Comparison of ENCODE assay signal across 1 cellular context in the genomic region with DNA sequence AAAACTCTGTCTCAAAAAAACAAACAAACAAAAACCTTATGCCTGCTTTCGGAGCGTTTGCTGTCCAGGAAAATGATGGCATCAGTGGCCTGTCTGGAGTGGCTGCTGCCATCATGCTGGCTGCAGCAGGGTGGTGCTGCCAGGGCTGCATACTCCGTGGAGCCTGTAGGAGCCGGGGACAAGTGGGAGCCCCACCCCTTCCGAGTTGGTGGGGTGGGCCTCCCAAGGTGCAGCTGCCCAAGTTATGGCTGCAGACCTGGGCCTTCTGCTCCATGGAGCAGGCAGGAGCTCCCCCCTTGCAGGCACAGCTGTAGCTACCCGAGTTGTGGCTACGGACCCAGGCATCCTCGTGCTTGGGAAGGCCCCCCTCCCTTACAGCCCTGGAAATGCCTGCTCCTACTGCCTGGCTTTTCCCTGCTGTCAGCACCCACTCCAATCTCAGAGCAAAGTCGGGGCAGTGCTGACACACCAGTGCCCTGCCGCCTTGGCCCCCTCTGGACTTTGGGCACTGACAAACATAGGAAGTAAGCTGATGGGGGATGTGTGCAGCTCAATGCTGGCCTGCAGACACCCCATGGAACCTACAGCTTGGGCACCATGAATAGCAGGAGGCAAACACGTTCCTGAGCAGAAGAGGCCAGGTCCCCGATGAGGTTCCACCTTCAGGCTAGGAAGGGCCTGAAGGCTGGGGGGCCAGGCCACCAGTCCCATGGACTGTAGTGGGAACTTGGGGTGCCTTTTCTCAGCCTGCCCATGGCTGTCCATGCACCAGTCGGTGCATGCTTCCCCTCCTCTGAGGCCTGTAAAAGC.
A peak's percentile ranks its signal among the peaks of the same experiment; 100 is the strongest.
TF ChIP-seq lines count a peak whose summit lies in the region.

No MANE protein-coding gene starts in this region.

TF ChIP-seq in HepG2, 621 proteins besides CTCF, POLR2A, EP300 and RAD21 (continued from another document and continues in another):
- TF ChIP-seq, protein P1, sequence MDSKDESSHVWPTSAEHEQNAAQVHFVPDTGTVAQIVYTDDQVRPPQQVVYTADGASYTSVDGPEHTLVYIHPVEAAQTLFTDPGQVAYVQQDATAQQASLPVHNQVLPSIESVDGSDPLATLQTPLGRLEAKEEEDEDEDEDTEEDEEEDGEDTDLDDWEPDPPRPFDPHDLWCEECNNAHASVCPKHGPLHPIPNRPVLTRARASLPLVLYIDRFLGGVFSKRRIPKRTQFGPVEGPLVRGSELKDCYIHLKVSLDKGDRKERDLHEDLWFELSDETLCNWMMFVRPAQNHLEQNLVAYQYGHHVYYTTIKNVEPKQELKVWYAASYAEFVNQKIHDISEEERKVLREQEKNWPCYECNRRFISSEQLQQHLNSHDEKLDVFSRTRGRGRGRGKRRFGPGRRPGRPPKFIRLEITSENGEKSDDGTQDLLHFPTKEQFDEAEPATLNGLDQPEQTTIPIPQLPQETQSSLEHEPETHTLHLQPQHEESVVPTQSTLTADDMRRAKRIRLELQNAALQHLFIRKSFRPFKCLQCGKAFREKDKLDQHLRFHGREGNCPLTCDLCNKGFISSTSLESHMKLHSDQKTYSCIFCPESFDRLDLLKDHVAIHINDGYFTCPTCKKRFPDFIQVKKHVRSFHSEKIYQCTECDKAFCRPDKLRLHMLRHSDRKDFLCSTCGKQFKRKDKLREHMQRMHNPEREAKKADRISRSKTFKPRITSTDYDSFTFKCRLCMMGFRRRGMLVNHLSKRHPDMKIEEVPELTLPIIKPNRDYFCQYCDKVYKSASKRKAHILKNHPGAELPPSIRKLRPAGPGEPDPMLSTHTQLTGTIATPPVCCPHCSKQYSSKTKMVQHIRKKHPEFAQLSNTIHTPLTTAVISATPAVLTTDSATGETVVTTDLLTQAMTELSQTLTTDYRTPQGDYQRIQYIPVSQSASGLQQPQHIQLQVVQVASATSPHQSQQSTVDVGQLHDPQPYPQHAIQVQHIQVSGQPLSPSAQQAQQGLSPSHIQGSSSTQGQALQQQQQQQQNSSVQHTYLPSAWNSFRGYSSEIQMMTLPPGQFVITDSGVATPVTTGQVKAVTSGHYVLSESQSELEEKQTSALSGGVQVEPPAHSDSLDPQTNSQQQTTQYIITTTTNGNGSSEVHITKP (CRISPR knock-in tag; IDR thresholded peaks at IDR 0.05; ENCODE audit: low read depth) = peak; percentile 62; the same call in 1 of the 2 replicates
- TF ChIP-seq MAFK (conservative IDR thresholded peaks at IDR 0.05 in 1 of 2, IDR thresholded peaks at IDR 0.05 in 1 of 2; ENCODE audit: low read length in 2 of 2) (peak in 1 of 2 experiments; percentile 49; a peak in 3 of 4 replicates), MEIS2 (CRISPR knock-in tag; IDR thresholded peaks at IDR 0.05) (0 out of 2 replicates have a peak, but pooled peaks have one; percentile 50), ARID2 (CRISPR knock-in tag; IDR thresholded peaks at IDR 0.05; ENCODE audit: borderline replicate concordance) (no peak), MBNL3 (CRISPR knock-in tag; conservative IDR thresholded peaks at IDR 0.05) (no peak), HMG20A (CRISPR knock-in tag; IDR thresholded peaks at IDR 0.05; ENCODE audit: borderline replicate concordance) (0 out of 2 replicates have a peak, but pooled peaks have one; percentile 51), TARDBP (CRISPR knock-in tag; IDR thresholded peaks at IDR 0.05) (0 out of 2 replicates have a peak, but pooled peaks have one; percentile 35), KDM2A (CRISPR knock-in tag; IDR thresholded peaks at IDR 0.05; ENCODE audit: borderline replicate concordance, low read depth) (no peak), ZNF274 (CRISPR knock-in tag; IDR thresholded peaks at IDR 0.05) (no peak), ZNF180 (CRISPR knock-in tag; IDR thresholded peaks at IDR 0.05; ENCODE audit: borderline replicate concordance, low read depth) (no peak), ZFX (CRISPR knock-in tag; IDR thresholded peaks at IDR 0.05; ENCODE audit: low read depth) (peak; percentile 76; the same call in 1 of the 2 replicates), E2F5 (CRISPR knock-in tag; conservative IDR thresholded peaks at IDR 0.05) (no peak), HDAC2 (CRISPR knock-in tag; IDR thresholded peaks at IDR 0.05) (peak; percentile 76; the same call in 1 of the 2 replicates), IKZF4 (CRISPR knock-in tag; IDR thresholded peaks at IDR 0.05; ENCODE audit: borderline replicate concordance, low read depth, not compliant biosample characterization) (no peak), IKZF1 (IDR thresholded peaks at IDR 0.05) (no peak), ZNF501 (CRISPR knock-in tag; IDR thresholded peaks at IDR 0.05) (0 out of 2 replicates have a peak, but pooled peaks have one; percentile 7), SALL2 (CRISPR knock-in tag; IDR thresholded peaks at IDR 0.05) (no peak), ISL2 (CRISPR knock-in tag; IDR thresholded peaks at IDR 0.05) (no peak), ZNF510 (CRISPR knock-in tag; IDR thresholded peaks at IDR 0.05; ENCODE audit: low read depth) (no peak), MAZ (IDR thresholded peaks at IDR 0.05; ENCODE audit: borderline replicate concordance, low read depth, low read length) (0 out of 2 replicates have a peak, but pooled peaks have one; percentile 31), MAZ (CRISPR knock-in tag; IDR thresholded peaks at IDR 0.05; ENCODE audit: low read depth) (no peak), GTF3A (CRISPR knock-in tag; conservative IDR thresholded peaks at IDR 0.05) (no peak), GATAD1 (CRISPR knock-in tag; IDR thresholded peaks at IDR 0.05) (peak; percentile 21; the same call in 1 of the 2 replicates), ZBTB20 (CRISPR knock-in tag; IDR thresholded peaks at IDR 0.05; ENCODE audit: borderline replicate concordance, low read depth) (no peak), BRD4 (CRISPR knock-in tag; IDR thresholded peaks at IDR 0.05) (peak; percentile 60; the same call in 1 of the 2 replicates), ZFY (CRISPR knock-in tag; IDR thresholded peaks at IDR 0.05) (peak; percentile 44; the same call in 1 of the 2 replicates), ZNF446 (CRISPR knock-in tag; IDR thresholded peaks at IDR 0.05) (no peak), NFKBIZ (CRISPR knock-in tag; IDR thresholded peaks at IDR 0.05) (no peak), ZNF276 (CRISPR knock-in tag; IDR thresholded peaks at IDR 0.05; ENCODE audit: low read depth) (no peak), MIXL1 (CRISPR knock-in tag; IDR thresholded peaks at IDR 0.05) (peak; percentile 36; the same call in 1 of the 2 replicates), NFIC (IDR thresholded peaks at IDR 0.05; ENCODE audit: low read length) (no peak), NONO (IDR thresholded peaks at IDR 0.05) (no peak), NONO (CRISPR knock-in tag; conservative IDR thresholded peaks at IDR 0.05) (peak; percentile 63; the same call in 1 of the 2 replicates), MXD4 (CRISPR knock-in tag; IDR thresholded peaks at IDR 0.05) (peak; percentile 58; the same call in 1 of the 2 replicates), SYNCRIP (IDR thresholded peaks at IDR 0.05; ENCODE audit: insufficient read depth, low read depth, low read length) (no peak)
- TF ChIP-seq, protein P2, sequence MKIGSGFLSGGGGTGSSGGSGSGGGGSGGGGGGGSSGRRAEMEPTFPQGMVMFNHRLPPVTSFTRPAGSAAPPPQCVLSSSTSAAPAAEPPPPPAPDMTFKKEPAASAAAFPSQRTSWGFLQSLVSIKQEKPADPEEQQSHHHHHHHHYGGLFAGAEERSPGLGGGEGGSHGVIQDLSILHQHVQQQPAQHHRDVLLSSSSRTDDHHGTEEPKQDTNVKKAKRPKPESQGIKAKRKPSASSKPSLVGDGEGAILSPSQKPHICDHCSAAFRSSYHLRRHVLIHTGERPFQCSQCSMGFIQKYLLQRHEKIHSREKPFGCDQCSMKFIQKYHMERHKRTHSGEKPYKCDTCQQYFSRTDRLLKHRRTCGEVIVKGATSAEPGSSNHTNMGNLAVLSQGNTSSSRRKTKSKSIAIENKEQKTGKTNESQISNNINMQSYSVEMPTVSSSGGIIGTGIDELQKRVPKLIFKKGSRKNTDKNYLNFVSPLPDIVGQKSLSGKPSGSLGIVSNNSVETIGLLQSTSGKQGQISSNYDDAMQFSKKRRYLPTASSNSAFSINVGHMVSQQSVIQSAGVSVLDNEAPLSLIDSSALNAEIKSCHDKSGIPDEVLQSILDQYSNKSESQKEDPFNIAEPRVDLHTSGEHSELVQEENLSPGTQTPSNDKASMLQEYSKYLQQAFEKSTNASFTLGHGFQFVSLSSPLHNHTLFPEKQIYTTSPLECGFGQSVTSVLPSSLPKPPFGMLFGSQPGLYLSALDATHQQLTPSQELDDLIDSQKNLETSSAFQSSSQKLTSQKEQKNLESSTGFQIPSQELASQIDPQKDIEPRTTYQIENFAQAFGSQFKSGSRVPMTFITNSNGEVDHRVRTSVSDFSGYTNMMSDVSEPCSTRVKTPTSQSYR (CRISPR knock-in tag; IDR thresholded peaks at IDR 0.05; ENCODE audit: borderline replicate concordance) = peak; percentile 96
- TF ChIP-seq, protein P3, sequence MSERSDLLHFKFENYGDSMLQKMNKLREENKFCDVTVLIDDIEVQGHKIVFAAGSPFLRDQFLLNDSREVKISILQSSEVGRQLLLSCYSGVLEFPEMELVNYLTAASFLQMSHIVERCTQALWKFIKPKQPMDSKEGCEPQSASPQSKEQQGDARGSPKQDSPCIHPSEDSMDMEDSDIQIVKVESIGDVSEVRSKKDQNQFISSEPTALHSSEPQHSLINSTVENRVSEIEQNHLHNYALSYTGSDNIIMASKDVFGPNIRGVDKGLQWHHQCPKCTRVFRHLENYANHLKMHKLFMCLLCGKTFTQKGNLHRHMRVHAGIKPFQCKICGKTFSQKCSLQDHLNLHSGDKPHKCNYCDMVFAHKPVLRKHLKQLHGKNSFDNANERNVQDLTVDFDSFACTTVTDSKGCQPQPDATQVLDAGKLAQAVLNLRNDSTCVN (CRISPR knock-in tag; IDR thresholded peaks at IDR 0.05; ENCODE audit: borderline replicate concordance) = no peak
- TF ChIP-seq, protein P4, sequence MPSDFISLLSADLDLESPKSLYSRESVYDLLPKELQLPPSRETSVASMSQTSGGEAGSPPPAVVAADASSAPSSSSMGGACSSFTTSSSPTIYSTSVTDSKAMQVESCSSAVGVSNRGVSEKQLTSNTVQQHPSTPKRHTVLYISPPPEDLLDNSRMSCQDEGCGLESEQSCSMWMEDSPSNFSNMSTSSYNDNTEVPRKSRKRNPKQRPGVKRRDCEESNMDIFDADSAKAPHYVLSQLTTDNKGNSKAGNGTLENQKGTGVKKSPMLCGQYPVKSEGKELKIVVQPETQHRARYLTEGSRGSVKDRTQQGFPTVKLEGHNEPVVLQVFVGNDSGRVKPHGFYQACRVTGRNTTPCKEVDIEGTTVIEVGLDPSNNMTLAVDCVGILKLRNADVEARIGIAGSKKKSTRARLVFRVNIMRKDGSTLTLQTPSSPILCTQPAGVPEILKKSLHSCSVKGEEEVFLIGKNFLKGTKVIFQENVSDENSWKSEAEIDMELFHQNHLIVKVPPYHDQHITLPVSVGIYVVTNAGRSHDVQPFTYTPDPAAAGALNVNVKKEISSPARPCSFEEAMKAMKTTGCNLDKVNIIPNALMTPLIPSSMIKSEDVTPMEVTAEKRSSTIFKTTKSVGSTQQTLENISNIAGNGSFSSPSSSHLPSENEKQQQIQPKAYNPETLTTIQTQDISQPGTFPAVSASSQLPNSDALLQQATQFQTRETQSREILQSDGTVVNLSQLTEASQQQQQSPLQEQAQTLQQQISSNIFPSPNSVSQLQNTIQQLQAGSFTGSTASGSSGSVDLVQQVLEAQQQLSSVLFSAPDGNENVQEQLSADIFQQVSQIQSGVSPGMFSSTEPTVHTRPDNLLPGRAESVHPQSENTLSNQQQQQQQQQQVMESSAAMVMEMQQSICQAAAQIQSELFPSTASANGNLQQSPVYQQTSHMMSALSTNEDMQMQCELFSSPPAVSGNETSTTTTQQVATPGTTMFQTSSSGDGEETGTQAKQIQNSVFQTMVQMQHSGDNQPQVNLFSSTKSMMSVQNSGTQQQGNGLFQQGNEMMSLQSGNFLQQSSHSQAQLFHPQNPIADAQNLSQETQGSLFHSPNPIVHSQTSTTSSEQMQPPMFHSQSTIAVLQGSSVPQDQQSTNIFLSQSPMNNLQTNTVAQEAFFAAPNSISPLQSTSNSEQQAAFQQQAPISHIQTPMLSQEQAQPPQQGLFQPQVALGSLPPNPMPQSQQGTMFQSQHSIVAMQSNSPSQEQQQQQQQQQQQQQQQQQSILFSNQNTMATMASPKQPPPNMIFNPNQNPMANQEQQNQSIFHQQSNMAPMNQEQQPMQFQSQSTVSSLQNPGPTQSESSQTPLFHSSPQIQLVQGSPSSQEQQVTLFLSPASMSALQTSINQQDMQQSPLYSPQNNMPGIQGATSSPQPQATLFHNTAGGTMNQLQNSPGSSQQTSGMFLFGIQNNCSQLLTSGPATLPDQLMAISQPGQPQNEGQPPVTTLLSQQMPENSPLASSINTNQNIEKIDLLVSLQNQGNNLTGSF (CRISPR knock-in tag; IDR thresholded peaks at IDR 0.05) = no peak
